In genomic region chr12:123251403-123252076, GRCh38 we compare ENCODE assay signal across 13 cellular contexts. TPM values are rescaled to one million over a fixed set of nuclear protein-coding genes. Genes with fewer than 3 reads are reported as not detected.
DNase-seq lines count a peak whose midpoint lies in the region; ATAC-seq, FAIRE-seq and TF ChIP-seq lines count a peak whose summit lies in the region.
"Had no signal": no experiment of that assay in that cellular context is flagged by ENCODE, and none has a peak within 500 bp of the region (broad histone marks: within the 10 kb centered on the region; RNA-seq: fewer than 3 reads in every experiment).

No MANE protein-coding gene starts in this region.

- no peak overlapping the region for H3K14ac ChIP-seq in H1 (ENCODE audit: insufficient read length)

- intact Hi-C loops in Caco-2 (cut with micrococcal nuclease; ENCODE audit: unreplicated experiment) (no loop called here), Panc1 (cut with micrococcal nuclease; ENCODE audit: unreplicated experiment) (no loop called here)

- no peaks in the 10 kb centered on the region for H3K27me3 Mint-ChIP-seq in Caco-2 (ENCODE audit: insufficient read depth, unreplicated experiment)
- no peaks in the 10 kb centered on the region for H3K27me3 Mint-ChIP-seq in progenitor cell of endocrine pancreas

- ATAC-seq in Panc1, result peak; percentile 40
- ATAC-seq in HG02588 (IDR thresholded peaks at IDR 0.05; ENCODE audit: unreplicated experiment), result no peak

- H2BK15ac ChIP-seq in H1 (ENCODE audit: low read length), result no peak overlapping the region

- no peak overlapping the region for H3K4me3 ChIP-seq in Caco-2 (ENCODE audit: low read depth, low read length)
- H3K4me3 ChIP-seq in Panc1 (ENCODE audit: low read depth in 2 of 2, low read length in 2 of 2), result no peak overlapping the region
- no peak overlapping the region for H3K4me3 ChIP-seq in H1 (ENCODE audit: extremely low read depth in 1 of 4, insufficient read depth in 2 of 4, low read depth in 3 of 4, low read length in 4 of 4)
- H3K4me3 ChIP-seq in brain microvascular endothelial cell (ENCODE audit: low read depth, low read length), result no peak overlapping the region
- H3K4me3 ChIP-seq: dorsolateral prefrontal cortex had no signal

- H3K36me3 ChIP-seq in Caco-2 (ENCODE audit: control insufficient read depth, insufficient read depth, low read length), result peaks cover 6% of the 10 kb centered on the region
- H3K36me3 ChIP-seq in Panc1 (ENCODE audit: control insufficient read depth, insufficient read depth, low read length), result peaks cover 3% of the 10 kb centered on the region
- peaks cover 3 to 38% (median 20%) of the 10 kb centered on the region in 4 experiments; a peak in 6 of 8 replicates for H3K36me3 ChIP-seq in H1 (ENCODE audit: control insufficient read depth in 2 of 4, insufficient read depth in 4 of 4, low read length in 3 of 4)
- peaks cover 27% of the 10 kb centered on the region for H3K36me3 ChIP-seq in brain microvascular endothelial cell (replicated peaks)

- H3K27ac ChIP-seq in Panc1 (ENCODE audit: low read length) (peak overlapping the region; percentile 85), H1 (ENCODE audit: low read depth, low read length) (no peak overlapping the region), brain microvascular endothelial cell (no peak overlapping the region)

- H3K4me3 Mint-ChIP-seq in Caco-2 (ENCODE audit: unreplicated experiment), result peak overlapping the region; percentile 50
- H3K4me3 Mint-ChIP-seq in progenitor cell of endocrine pancreas (ENCODE audit: low read depth), result no peak overlapping the region

- H3K27me3 ChIP-seq in Caco-2 (replicated peaks; ENCODE audit: control insufficient read depth, insufficient read depth, low read length) (no peaks in the 10 kb centered on the region), Panc1 (ENCODE audit: control insufficient read depth, insufficient read depth, low read length) (no peaks in the 10 kb centered on the region), H1 (replicated peaks in 1 of 4; ENCODE audit: control insufficient read depth in 3 of 4, extremely low read depth in 1 of 4, insufficient read depth in 3 of 4, low read length in 3 of 4) (no peaks in the 10 kb centered on the region), brain microvascular endothelial cell (replicated peaks) (no peaks in the 10 kb centered on the region)
- H3K27me3 ChIP-seq: dorsolateral prefrontal cortex, neutrophil had no signal

- H4K8ac ChIP-seq in H1 (ENCODE audit: extremely low read depth, insufficient read depth, low read length), result no peak overlapping the region

- peaks cover 20% of the 10 kb centered on the region for H3K4me1 Mint-ChIP-seq in Caco-2 (ENCODE audit: low read depth, unreplicated experiment)
- H3K4me1 Mint-ChIP-seq in progenitor cell of endocrine pancreas (ENCODE audit: low read depth), result peaks cover 10% of the 10 kb centered on the region

- no peak overlapping the region for H3K23ac ChIP-seq in H1 (ENCODE audit: insufficient read length)

- H3K4me2 ChIP-seq in H1 (ENCODE audit: insufficient read depth in 1 of 2, low read depth in 2 of 2, low read length in 2 of 2), result no peak overlapping the region

- H3K4me1 ChIP-seq in Caco-2 (peaks cover 25% of the 10 kb centered on the region), Panc1 (ENCODE audit: control insufficient read depth, insufficient read depth, low read length) (peaks cover 22% of the 10 kb centered on the region), H1 (replicated peaks in 1 of 4; ENCODE audit: control insufficient read depth in 3 of 4, insufficient read depth in 4 of 4, low read length in 3 of 4) (peaks cover 0 to 5% (median 0%) of the 10 kb centered on the region in 4 experiments; a peak in 1 of 7 replicates)

- no peak overlapping the region for H3K9ac ChIP-seq in H1 (replicated peaks in 1 of 4; ENCODE audit: extremely low read depth in 1 of 4, low read depth in 3 of 4, low read length in 3 of 4)

- no peak overlapping the region for H2BK12ac ChIP-seq in H1 (ENCODE audit: low read depth, low read length)

- 0 out of 2 replicates have a peak overlapping the region, but pooled peaks have one; percentile 35 for H2BK5ac ChIP-seq in H1 (ENCODE audit: low read depth, low read length)

- H2AK5ac ChIP-seq in H1 (ENCODE audit: low read depth, low read length), result no peak overlapping the region

- no peak overlapping the region for H4K5ac ChIP-seq in H1 (ENCODE audit: insufficient read length, low read depth, low read length)

- H2BK20ac ChIP-seq in H1 (ENCODE audit: low read length), result no peak overlapping the region

- H3K79me1 ChIP-seq in H1 (ENCODE audit: low read depth, low read length), result peaks cover 4% of the 10 kb centered on the region; the same call in 1 of the 2 replicates

- H3K79me2 ChIP-seq in H1 (ENCODE audit: control insufficient read depth in 1 of 2, insufficient read depth in 2 of 2, low read length in 2 of 2), result peaks cover 0 to 15% of the 10 kb centered on the region in 2 experiments; a peak in 1 of 4 replicates

- H3K4ac ChIP-seq in H1 (replicated peaks; ENCODE audit: insufficient read length, low read depth, low read length), result no peak overlapping the region

- TF ChIP-seq CTCF in Caco-2 (IDR thresholded peaks at IDR 0.05; ENCODE audit: insufficient read depth in 1 of 2, low read depth in 1 of 2, low read length in 1 of 2, severe bottlenecking in 1 of 2, unreplicated experiment in 1 of 2), result no peak
- TF ChIP-seq CTCF in Panc1 (IDR thresholded peaks at IDR 0.05), result no peak
- TF ChIP-seq CTCF in H1 (IDR thresholded peaks at IDR 0.05; ENCODE audit: control extremely low read depth in 1 of 3, insufficient read depth in 1 of 3, low read depth in 1 of 3, low read length in 3 of 3), result no peak
- TF ChIP-seq CTCF in progenitor cell of endocrine pancreas (IDR thresholded peaks at IDR 0.05; ENCODE audit: unreplicated experiment), result no peak
- no peak for TF ChIP-seq CTCF in brain microvascular endothelial cell (IDR thresholded peaks at IDR 0.05; ENCODE audit: low read depth, low read length, missing control alignments)

- H2BK120ac ChIP-seq in H1 (replicated peaks; ENCODE audit: low read depth, low read length), result no peak overlapping the region

- no peak overlapping the region for H3K18ac ChIP-seq in H1 (ENCODE audit: extremely low read depth, low read length)

- no peak for TF ChIP-seq EP300 in H1 (IDR thresholded peaks at IDR 0.05; ENCODE audit: borderline replicate concordance in 1 of 2, low read depth in 2 of 2, low read length in 2 of 2)

- H3K9me3 Mint-ChIP-seq in Caco-2 (ENCODE audit: unreplicated experiment) (no peaks in the 10 kb centered on the region), progenitor cell of endocrine pancreas (ENCODE audit: low read depth) (peaks cover 21% of the 10 kb centered on the region)

- BruUV-seq in Caco-2 (replicated peaks; lab: Mats Ljungman, UMichigan) (TSS peak; percentile 87), Panc1 (replicated peaks; lab: Mats Ljungman, UMichigan) (no TSS peak)

- H3K9me3 ChIP-seq in Caco-2 (no peaks in the 10 kb centered on the region), Panc1 (ENCODE audit: control insufficient read depth, insufficient read depth, low read depth, low read length) (no peaks in the 10 kb centered on the region), H1 (ENCODE audit: insufficient read depth in 2 of 2, low read depth in 1 of 2, low read length in 1 of 2) (peaks cover 5 to 11% of the 10 kb centered on the region in 2 experiments)
- H3K9me3 ChIP-seq: neutrophil had no signal

- no peak for TF ChIP-seq RAD21 in H1 (IDR thresholded peaks at IDR 0.05 in 1 of 2, conservative IDR thresholded peaks at IDR 0.05 in 1 of 2; ENCODE audit: low read depth in 2 of 2, low read length in 2 of 2)

- TF ChIP-seq POLR2A in H1 (IDR thresholded peaks at IDR 0.05; ENCODE audit: control extremely low read depth in 1 of 2, low read depth in 2 of 2, low read length in 2 of 2), result no peak

- H4K91ac ChIP-seq in H1 (replicated peaks; ENCODE audit: insufficient read length, low read length), result no peak overlapping the region

- H3K36me3 Mint-ChIP-seq in Caco-2 (ENCODE audit: insufficient read depth, unreplicated experiment), result peaks cover 67% of the 10 kb centered on the region
- H3K36me3 Mint-ChIP-seq in progenitor cell of endocrine pancreas (ENCODE audit: insufficient read depth), result peaks cover 56% of the 10 kb centered on the region

- in situ Hi-C loops in Panc1 (cut with HindIII; ENCODE audit: low pct_unique_long_range_greater_than_20kb, low sequenced_read_pairs) (no loop called here), brain microvascular endothelial cell (cut with HindIII; ENCODE audit: low pct_ligation_motif_present, low sequenced_read_pairs) (no loop called here)

- CTCF ChIA-PET in Caco-2 (lab: Charles Lee) (interaction anchor here (0.5 to 0.8 kb wide), 2 partner anchors 9 to 14 kb away, joined by 3 to 5 read pairs; no protein-coding TSS in a partner anchor), Panc1 (lab: Charles Lee) (interaction anchor here (0.6 kb wide), 1 partner anchor 24 kb away, joined by 4 read pairs; no protein-coding TSS in a partner anchor), H1 (lab: Charles Lee; ENCODE audit: partially characterized antibody) (interaction anchor here (1.4 to 2.4 kb wide), 4 partner anchors 11 to 74 kb away, joined by 3 to 11 read pairs (median 4); no protein-coding TSS in a partner anchor)

- 92% methylated on average over 8 of the region's 8 CpGs; no CpG with 5 or more reads in 1 of the 2 experiments for WGBS in H1 (ENCODE audit: extremely low coverage in 1 of 2, insufficient coverage in 1 of 2, insufficient read length in 1 of 2, insufficient replicate concordance in 2 of 2, low coverage in 1 of 2, low lambda C conversion rate in 2 of 2, missing lambda C conversion rate in 1 of 2), 2 experiments

- DNase-seq in Caco-2 (no peak), Panc1 (ENCODE audit: low read depth, low spot score) (no peak), H1 (ENCODE audit: low read depth in 1 of 2, low spot score in 2 of 2) (no peak), progenitor cell of endocrine pancreas (ENCODE audit: low spot score, unreplicated experiment) (no peak), brain microvascular endothelial cell (no peak)
- DNase-seq in stimulated activated CD4-positive, alpha-beta T cell treated with anti-CD3 and anti-CD28 coated beads, Interleukin-12 subunit alpha, Interleukin-12 subunit beta, amount 100 ng/mL, for 4 hours, result no peak
- DNase-seq in activated effector memory CD4-positive, alpha-beta T cell treated with Interleukin-2 at 50 U/mL for 16 hours, result no peak
- DNase-seq: activated T-cell treated with anti-CD3 and anti-CD28 coated beads for 4 hours; KBM-7; stimulated activated CD4-positive, alpha-beta T cell treated with anti-CD3 and anti-CD28 coated beads, Interleukin-4, amount 100 ng/mL, for 24 hours had no signal

- H2AFZ ChIP-seq in H1 (ENCODE audit: low read length), result no peak overlapping the region

- FAIRE-seq in H1 (lab: Jason Lieb, UNC), result no peak

- no peak overlapping the region for H3K56ac ChIP-seq in H1 (replicated peaks; ENCODE audit: insufficient read length, low read depth, low read length)

- no peaks in the 10 kb centered on the region for H3K23me2 ChIP-seq in H1 (ENCODE audit: low read depth, low read length)

- H3K27ac Mint-ChIP-seq in Caco-2 (ENCODE audit: unreplicated experiment), result peak overlapping the region; percentile 99
- H3K27ac Mint-ChIP-seq in progenitor cell of endocrine pancreas, result peak overlapping the region; percentile 89

- H4K20me1 ChIP-seq in H1 (replicated peaks in 1 of 2; ENCODE audit: control insufficient read depth in 1 of 2, insufficient read depth in 2 of 2, low read length in 2 of 2), result peaks cover 0 to 2% of the 10 kb centered on the region in 2 experiments

- POLR2A ChIA-PET in Caco-2 (lab: Charles Lee), result interaction anchor here (1.1 to 2.2 kb wide), 2 partner anchors 13 to 19 kb away, joined by 3 to 31 read pairs; partner anchors contain the start of genes MPHOSPH9 and MTRFR
- POLR2A ChIA-PET in Panc1 (lab: Charles Lee), result interaction anchor here (0.6 kb wide), 2 partner anchors 11 to 14 kb away, joined by 3 read pairs; no protein-coding TSS in a partner anchor
- POLR2A ChIA-PET in H1 (lab: Charles Lee; ENCODE audit: partially characterized antibody), result interaction anchor here (1.6 to 5.3 kb wide), 5 partner anchors 9 to 18 kb away, joined by 5 to 32 read pairs (median 7); partner anchors contain the start of genes MPHOSPH9 and MTRFR

RNA-seq across cellular contexts. Expression of gene MTRFR, which starts 18.3 kb away (rescaled TPM):
- total RNA-seq in Caco-2 (2022) (20.2 and 21.0 TPM in 2 replicates), Panc1 (2021; ENCODE audit: unreplicated experiment) (21.5 TPM), progenitor cell of endocrine pancreas (15.1 and 16.3 TPM in 2 replicates)
- 27.1 TPM for polyA plus RNA-seq in Panc1 (2012; ENCODE audit: insufficient read length)
- 12.0 and 12.9 TPM in 2 replicates for total RNA-seq in H1 (2021; fragmentation: NEBNext Ultra II Directional; extraction: Animal tissue kit (Norgen Biotek cat#: 25700))
- polyA plus RNA-seq in H1 (2011; rRNA removed), result 6.9 and 9.2 TPM in 2 replicates
- polyA plus RNA-seq in H1 (2011; cell fraction: cytosol; rRNA removed), result 11.2 TPM
- 9.3 TPM for polyA plus RNA-seq in H1 (2011; cell fraction: nucleus; rRNA removed)
- polyA plus RNA-seq in H1 (2012, experiment 1 of 2), result 13.7 to 18.0 TPM (median 15.6 TPM) in 4 replicates
- polyA plus RNA-seq in H1 (2012, experiment 2 of 2), result 5.5 TPM
- polyA plus RNA-seq in H1 (2013, experiment 1 of 2), result 11.4 TPM
- 12.2 TPM for polyA plus RNA-seq in H1 (2013, experiment 2 of 2)
- 10.0 and 10.4 TPM in 2 replicates for polyA minus RNA-seq in H1 (2011; rRNA and poly(A)+ RNA removed)
- polyA minus RNA-seq in H1 (2011; cell fraction: cytosol; rRNA and poly(A)+ RNA removed), result 8.9 TPM
- polyA minus RNA-seq in H1 (2011; cell fraction: nucleus; rRNA and poly(A)+ RNA removed), result 19.4 TPM

RNA-seq across cellular contexts. Expression of gene MPHOSPH9, which starts 18.6 kb away (rescaled TPM):
- total RNA-seq in Caco-2 (2022), result 41.1 and 43.1 TPM in 2 replicates
- total RNA-seq in Panc1 (2021; ENCODE audit: unreplicated experiment), result 72.3 TPM
- polyA plus RNA-seq in Panc1 (2012; ENCODE audit: insufficient read length), result 20.7 TPM
- 47.7 and 48.8 TPM in 2 replicates for total RNA-seq in H1 (2021; fragmentation: NEBNext Ultra II Directional; extraction: Animal tissue kit (Norgen Biotek cat#: 25700))
- 6.8 and 8.8 TPM in 2 replicates for polyA plus RNA-seq in H1 (2011; rRNA removed)
- 11.4 TPM for polyA plus RNA-seq in H1 (2011; cell fraction: cytosol; rRNA removed)
- 11.4 TPM for polyA plus RNA-seq in H1 (2011; cell fraction: nucleus; rRNA removed)
- 14.7 to 23.5 TPM (median 16.8 TPM) in 4 replicates for polyA plus RNA-seq in H1 (2012, experiment 1 of 2)
- polyA plus RNA-seq in H1 (2012, experiment 2 of 2), result 0.94 TPM
- polyA plus RNA-seq in H1 (2013, experiment 1 of 2), result 26.1 TPM
- 22.2 TPM for polyA plus RNA-seq in H1 (2013, experiment 2 of 2)
- polyA minus RNA-seq in H1 (2011; rRNA and poly(A)+ RNA removed), result 23.0 and 46.1 TPM in 2 replicates
- polyA minus RNA-seq in H1 (2011; cell fraction: cytosol; rRNA and poly(A)+ RNA removed), result 18.3 TPM
- polyA minus RNA-seq in H1 (2011; cell fraction: nucleus; rRNA and poly(A)+ RNA removed), result 73.2 TPM
- 36.7 and 39.3 TPM in 2 replicates for total RNA-seq in progenitor cell of endocrine pancreas

RNA-seq across cellular contexts. Expression of gene CDK2AP1, which starts 20.1 kb away (rescaled TPM):
- 81.2 and 86.8 TPM in 2 replicates for total RNA-seq in Caco-2 (2022)
- total RNA-seq in Panc1 (2021; ENCODE audit: unreplicated experiment), result 217 TPM
- 339 TPM for polyA plus RNA-seq in Panc1 (2012; ENCODE audit: insufficient read length)
- 224 and 225 TPM in 2 replicates for total RNA-seq in H1 (2021; fragmentation: NEBNext Ultra II Directional; extraction: Animal tissue kit (Norgen Biotek cat#: 25700))
- polyA plus RNA-seq in H1 (2011; rRNA removed), result 113 and 232 TPM in 2 replicates
- 208 TPM for polyA plus RNA-seq in H1 (2011; cell fraction: cytosol; rRNA removed)
- polyA plus RNA-seq in H1 (2011; cell fraction: nucleus; rRNA removed), result 54.5 TPM
- 161 to 251 TPM (median 168 TPM) in 4 replicates for polyA plus RNA-seq in H1 (2012, experiment 1 of 2)
- 208 TPM for polyA plus RNA-seq in H1 (2012, experiment 2 of 2)
- polyA plus RNA-seq in H1 (2013, experiment 1 of 2), result 239 TPM
- polyA plus RNA-seq in H1 (2013, experiment 2 of 2), result 248 TPM
- 75.7 and 102 TPM in 2 replicates for polyA minus RNA-seq in H1 (2011; rRNA and poly(A)+ RNA removed)
- polyA minus RNA-seq in H1 (2011; cell fraction: cytosol; rRNA and poly(A)+ RNA removed), result 82.2 TPM
- 53.7 TPM for polyA minus RNA-seq in H1 (2011; cell fraction: nucleus; rRNA and poly(A)+ RNA removed)
- total RNA-seq in progenitor cell of endocrine pancreas, result 182 and 184 TPM in 2 replicates
